37 cellular contexts compared by ENCODE assay signal in genomic region chr15:31141792-31142191, GRCh38. TPM values are rescaled to one million over a fixed set of nuclear protein-coding genes. Genes with fewer than 3 reads are reported as not detected.
"Had no signal": no experiment of that assay in that cellular context is flagged by ENCODE, and none has a peak within 500 bp of the region (broad histone marks: within the 10 kb centered on the region; RNA-seq: fewer than 3 reads in every experiment).

No MANE protein-coding gene starts in this region.

- H3K4me3 ChIP-seq: adrenal gland, ascending aorta, body of pancreas, breast epithelium, cardiac muscle cell had no signal

- H3K4me1 ChIP-seq: adrenal gland, ascending aorta, body of pancreas, breast epithelium had no signal

- H3K9me3 ChIP-seq: adrenal gland, ascending aorta, body of pancreas, breast epithelium had no signal

- ATAC-seq: activated naive CD4-positive, alpha-beta T cell treated with anti-CD3 and anti-CD28 coated beads, Interleukin-2, amount 50 U/mL, for 72 hours; activated naive CD8-positive, alpha-beta T cell treated with anti-CD3 and anti-CD28 coated beads, Interleukin-2, amount 50 U/mL, for 24 hours; activated T-cell treated with anti-CD3 and anti-CD28 coated beads, Interleukin-2, amount 50 U/mL, for 4 hours; activated T-cell treated with anti-CD3 and anti-CD28 coated beads, Interleukin-2, amount 50 U/mL, for 72 hours; activated T-helper 17 cell treated with anti-CD3 and anti-CD28 coated beads, Interleukin-2, amount 50 U/mL, for 72 hours; body of pancreas had no signal

- H3K36me3 ChIP-seq: adrenal gland, ascending aorta, brain microvascular endothelial cell, breast epithelium, cardiac muscle cell had no signal

- H3K27ac ChIP-seq: adrenal gland, ascending aorta, body of pancreas, brain microvascular endothelial cell, breast epithelium, cardiac muscle cell had no signal

- H3K27me3 ChIP-seq: adrenal gland, ascending aorta, body of pancreas, brain microvascular endothelial cell, breast epithelium, cardiac muscle cell had no signal

- DNase-seq: activated effector memory CD4-positive, alpha-beta T cell treated with anti-CD3 and anti-CD28 coated beads, Interleukin-2, amount 50 U/mL, for 16 hours; activated effector memory CD4-positive, alpha-beta T cell treated with Interleukin-2 at 50 U/mL for 16 hours; activated gamma-delta T cell; activated gamma-delta T cell treated with Interleukin-2 at 50 U/mL for 16 hours; activated naive CD4-positive, alpha-beta T cell; activated naive CD4-positive, alpha-beta T cell treated with anti-CD3 and anti-CD28 coated beads for 36 hours; activated naive CD4-positive, alpha-beta T cell treated with anti-CD3 and anti-CD28 coated beads, Interleukin-2, amount 10 ng/mL, durations not matched to agents 7 days and 5 days; activated naive CD4-positive, alpha-beta T cell treated with anti-CD3 and anti-CD28 coated beads, Interleukin-2, amount 50 U/mL, for 16 hours; activated naive CD4-positive, alpha-beta T cell treated with Interleukin-2 at 50 U/mL for 16 hours; activated naive CD8-positive, alpha-beta T cell treated with anti-CD3 and anti-CD28 coated beads for 36 hours; activated naive CD8-positive, alpha-beta T cell treated with anti-CD3 and anti-CD28 coated beads, Interleukin-2, amount 10 ng/mL, durations not matched to agents 7 days and 5 days; activated naive CD8-positive, alpha-beta T cell treated with anti-CD3 and anti-CD28 coated beads, Interleukin-2, amount 50 U/mL, for 24 hours; activated T-cell treated with anti-CD3 and anti-CD28 coated beads for 4 hours; activated T-cell treated with anti-CD3 and anti-CD28 coated beads, Interleukin-2, amount 50 U/mL, for 1 hour; activated T-cell treated with anti-CD3 and anti-CD28 coated beads, Interleukin-2, amount 50 U/mL, for 24 hours; activated T-cell treated with anti-CD3 and anti-CD28 coated beads, Interleukin-2, amount 50 U/mL, for 4 hours; activated T-cell treated with anti-CD3 and anti-CD28 coated beads, Interleukin-2, amount 50 U/mL, for 48 hours; activated T-cell treated with anti-CD3 and anti-CD28 coated beads, Interleukin-2, amount 50 U/mL, for 72 hours; adrenal gland; amniotic stem cell; amygdala; anterior cingulate cortex; aorta; body of pancreas; brain microvascular endothelial cell; caudate nucleus; central memory CD4-positive, alpha-beta T cell; cerebellar nuclear complex had no signal

RNA-seq across cellular contexts. Expression of gene TRPM1, which starts 40.3 kb away (rescaled TPM):
- total RNA-seq: activated naive CD4-positive, alpha-beta T cell treated with anti-CD3 and anti-CD28 coated beads for 36 hours; activated naive CD4-positive, alpha-beta T cell treated with anti-CD3 and anti-CD28 coated beads, Interleukin-2, amount 50 U/mL, for 72 hours; activated naive CD8-positive, alpha-beta T cell treated with anti-CD3 and anti-CD28 coated beads for 36 hours; activated naive CD8-positive, alpha-beta T cell treated with anti-CD3 and anti-CD28 coated beads, Interleukin-2, amount 10 ng/mL, durations not matched to agents 7 days and 5 days; activated T-cell treated with anti-CD3 and anti-CD28 coated beads, Interleukin-2, amount 50 U/mL, for 4 hours; activated T-cell treated with anti-CD3 and anti-CD28 coated beads, Interleukin-2, amount 50 U/mL, for 72 hours; activated T-helper 1 cell treated with anti-CD3 and anti-CD28 coated beads, Interleukin-12 subunit alpha, Interleukin-12 subunit beta, Interleukin-2, Interleukin-4 antibody, amounts not matched to agents 30 ng/mL and 10 ng/mL and 1 ng/mL, durations not matched to agents 14 hours and 24 hours and 36 hours; activated T-helper 17 cell treated with anti-CD3 and anti-CD28 coated beads, Interleukin-2, amount 50 U/mL, for 72 hours; activated T-helper 2 cell treated with anti-CD3 and anti-CD28 coated beads, Interferon-gamma antibody, Interleukin-2, Interleukin-4, amounts not matched to agents 10 μg/mL and 5 μg/mL and 100 μg/mL, durations not matched to agents 14 hours and 24 hours and 36 hours; adrenal gland; aorta; ascending aorta; astrocyte; body of pancreas; breast epithelium; cardiac muscle cell; cardiac septum had no signal
- polyA plus RNA-seq: aorta, cardiac muscle cell had no signal
